Comparison of ENCODE assay signal across 1 cellular context in the genomic region with DNA sequence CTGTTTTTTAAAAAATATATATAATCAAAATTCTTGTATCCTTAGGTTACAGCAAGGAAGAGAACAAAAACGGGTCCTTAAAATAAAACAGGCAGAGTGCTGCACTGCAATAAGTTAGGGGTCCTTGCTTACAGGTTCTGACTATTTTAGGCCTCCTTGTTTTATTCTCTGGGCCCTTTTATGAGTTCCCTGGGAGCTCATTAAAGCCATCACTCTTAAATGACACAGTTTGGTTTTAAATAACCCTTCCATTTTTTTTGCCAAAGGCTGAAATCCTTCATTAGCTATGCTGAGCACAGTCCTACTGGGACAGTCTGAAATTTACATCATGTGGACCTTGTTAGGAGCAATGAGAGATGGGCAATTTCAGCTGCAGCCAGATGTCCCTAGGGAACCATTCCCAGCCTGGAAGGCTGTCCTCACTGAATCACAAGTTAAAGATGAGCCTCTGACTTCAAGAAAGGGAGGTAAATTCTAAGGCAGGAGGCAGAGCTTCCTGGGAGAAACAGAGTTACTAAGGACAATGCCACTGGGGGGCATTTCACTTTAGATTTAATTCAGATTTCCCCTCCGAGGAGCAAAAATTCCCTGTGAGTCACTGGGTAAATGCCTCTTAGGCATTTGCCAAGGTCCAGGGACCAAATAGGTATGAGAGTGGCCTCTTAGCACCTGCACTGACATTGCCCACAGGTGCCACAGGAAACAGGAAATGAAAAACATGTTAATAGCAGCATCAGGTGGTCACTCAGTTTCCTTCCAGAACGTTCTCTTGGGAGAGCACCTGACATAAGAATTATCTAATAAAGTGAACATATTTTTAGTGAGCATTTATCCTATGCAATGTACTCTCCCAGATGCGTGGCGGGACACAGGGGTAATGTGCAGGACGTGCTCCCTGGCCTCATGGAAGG.
TF ChIP-seq lines count a peak whose summit lies in the region.

No MANE protein-coding gene starts in this region.

TF ChIP-seq in HEK293, 187 proteins besides CTCF, POLR2A, EP300 and RAD21:
- TF ChIP-seq ZNF335 (tag by site-specific recombination; conservative IDR thresholded peaks at IDR 0.05) (peak; percentile 95), SCRT1 (tag by site-specific recombination; IDR thresholded peaks at IDR 0.05; ENCODE audit: borderline replicate concordance) (0 out of 2 replicates have a peak, but pooled peaks have one; percentile 16), ZNF223 (tag by site-specific recombination; IDR thresholded peaks at IDR 0.05) (no peak), SCRT2 (tag by site-specific recombination; IDR thresholded peaks at IDR 0.05) (peak; percentile 69)
